1 cellular context compared by ENCODE assay signal in the genomic region with DNA sequence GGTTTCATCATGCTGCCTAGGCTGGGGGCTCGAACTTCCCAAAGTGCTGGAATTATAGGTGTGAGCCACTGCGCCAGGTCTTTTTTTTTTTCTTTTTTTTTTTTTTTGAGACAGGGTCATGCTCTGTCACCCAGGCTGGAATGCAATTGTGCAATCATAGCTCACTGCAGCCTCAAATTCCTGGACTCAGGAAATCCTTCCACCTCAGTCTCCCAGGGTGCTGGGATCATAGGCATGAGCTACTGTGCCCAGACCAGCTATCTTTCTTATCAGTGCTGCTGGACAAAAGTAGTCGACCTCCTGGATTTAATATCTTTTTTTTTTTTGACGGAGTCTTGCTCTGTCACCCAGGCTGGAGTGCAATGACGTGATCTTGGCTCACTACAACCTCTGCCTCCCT.
TF ChIP-seq lines count a peak whose summit lies in the region.

No MANE protein-coding gene starts in this region.

TF ChIP-seq in HepG2, 621 proteins besides CTCF, POLR2A, EP300 and RAD21 (continued from another document):
- TF ChIP-seq, protein P1, sequence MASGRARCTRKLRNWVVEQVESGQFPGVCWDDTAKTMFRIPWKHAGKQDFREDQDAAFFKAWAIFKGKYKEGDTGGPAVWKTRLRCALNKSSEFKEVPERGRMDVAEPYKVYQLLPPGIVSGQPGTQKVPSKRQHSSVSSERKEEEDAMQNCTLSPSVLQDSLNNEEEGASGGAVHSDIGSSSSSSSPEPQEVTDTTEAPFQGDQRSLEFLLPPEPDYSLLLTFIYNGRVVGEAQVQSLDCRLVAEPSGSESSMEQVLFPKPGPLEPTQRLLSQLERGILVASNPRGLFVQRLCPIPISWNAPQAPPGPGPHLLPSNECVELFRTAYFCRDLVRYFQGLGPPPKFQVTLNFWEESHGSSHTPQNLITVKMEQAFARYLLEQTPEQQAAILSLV (CRISPR knock-in tag; IDR thresholded peaks at IDR 0.05; ENCODE audit: borderline replicate concordance), result no peak
- no peak for TF ChIP-seq FOXA1 (IDR thresholded peaks at IDR 0.05)
- no peak for TF ChIP-seq FOXA1 (CRISPR knock-in tag; IDR thresholded peaks at IDR 0.05)
- TF ChIP-seq GTF2F1 (IDR thresholded peaks at IDR 0.05; ENCODE audit: low read length), result no peak
- TF ChIP-seq, protein P2, sequence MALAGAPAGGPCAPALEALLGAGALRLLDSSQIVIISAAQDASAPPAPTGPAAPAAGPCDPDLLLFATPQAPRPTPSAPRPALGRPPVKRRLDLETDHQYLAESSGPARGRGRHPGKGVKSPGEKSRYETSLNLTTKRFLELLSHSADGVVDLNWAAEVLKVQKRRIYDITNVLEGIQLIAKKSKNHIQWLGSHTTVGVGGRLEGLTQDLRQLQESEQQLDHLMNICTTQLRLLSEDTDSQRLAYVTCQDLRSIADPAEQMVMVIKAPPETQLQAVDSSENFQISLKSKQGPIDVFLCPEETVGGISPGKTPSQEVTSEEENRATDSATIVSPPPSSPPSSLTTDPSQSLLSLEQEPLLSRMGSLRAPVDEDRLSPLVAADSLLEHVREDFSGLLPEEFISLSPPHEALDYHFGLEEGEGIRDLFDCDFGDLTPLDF (CRISPR knock-in tag; IDR thresholded peaks at IDR 0.05), result no peak
- TF ChIP-seq, protein P3, sequence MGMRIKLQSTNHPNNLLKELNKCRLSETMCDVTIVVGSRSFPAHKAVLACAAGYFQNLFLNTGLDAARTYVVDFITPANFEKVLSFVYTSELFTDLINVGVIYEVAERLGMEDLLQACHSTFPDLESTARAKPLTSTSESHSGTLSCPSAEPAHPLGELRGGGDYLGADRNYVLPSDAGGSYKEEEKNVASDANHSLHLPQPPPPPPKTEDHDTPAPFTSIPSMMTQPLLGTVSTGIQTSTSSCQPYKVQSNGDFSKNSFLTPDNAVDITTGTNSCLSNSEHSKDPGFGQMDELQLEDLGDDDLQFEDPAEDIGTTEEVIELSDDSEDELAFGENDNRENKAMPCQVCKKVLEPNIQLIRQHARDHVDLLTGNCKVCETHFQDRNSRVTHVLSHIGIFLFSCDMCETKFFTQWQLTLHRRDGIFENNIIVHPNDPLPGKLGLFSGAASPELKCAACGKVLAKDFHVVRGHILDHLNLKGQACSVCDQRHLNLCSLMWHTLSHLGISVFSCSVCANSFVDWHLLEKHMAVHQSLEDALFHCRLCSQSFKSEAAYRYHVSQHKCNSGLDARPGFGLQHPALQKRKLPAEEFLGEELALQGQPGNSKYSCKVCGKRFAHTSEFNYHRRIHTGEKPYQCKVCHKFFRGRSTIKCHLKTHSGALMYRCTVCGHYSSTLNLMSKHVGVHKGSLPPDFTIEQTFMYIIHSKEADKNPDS (CRISPR knock-in tag; IDR thresholded peaks at IDR 0.05), result no peak
- TF ChIP-seq ZBTB38 (CRISPR knock-in tag; IDR thresholded peaks at IDR 0.05), result no peak
- TF ChIP-seq, protein P4, sequence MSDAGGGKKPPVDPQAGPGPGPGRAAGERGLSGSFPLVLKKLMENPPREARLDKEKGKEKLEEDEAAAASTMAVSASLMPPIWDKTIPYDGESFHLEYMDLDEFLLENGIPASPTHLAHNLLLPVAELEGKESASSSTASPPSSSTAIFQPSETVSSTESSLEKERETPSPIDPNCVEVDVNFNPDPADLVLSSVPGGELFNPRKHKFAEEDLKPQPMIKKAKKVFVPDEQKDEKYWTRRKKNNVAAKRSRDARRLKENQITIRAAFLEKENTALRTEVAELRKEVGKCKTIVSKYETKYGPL (CRISPR knock-in tag; IDR thresholded peaks at IDR 0.05), result no peak
- TF ChIP-seq CCDC6 (CRISPR knock-in tag; IDR thresholded peaks at IDR 0.05), result no peak
- TF ChIP-seq TP53 (CRISPR knock-in tag; conservative IDR thresholded peaks at IDR 0.05), result no peak
- TF ChIP-seq ZNF460 (CRISPR knock-in tag; IDR thresholded peaks at IDR 0.05; ENCODE audit: borderline replicate concordance), result no peak
- no peak for TF ChIP-seq ZNF33B (CRISPR knock-in tag; IDR thresholded peaks at IDR 0.05)
- TF ChIP-seq SAFB2 (CRISPR knock-in tag; IDR thresholded peaks at IDR 0.05; ENCODE audit: borderline replicate concordance, low read depth), result no peak
- TF ChIP-seq, protein P5, sequence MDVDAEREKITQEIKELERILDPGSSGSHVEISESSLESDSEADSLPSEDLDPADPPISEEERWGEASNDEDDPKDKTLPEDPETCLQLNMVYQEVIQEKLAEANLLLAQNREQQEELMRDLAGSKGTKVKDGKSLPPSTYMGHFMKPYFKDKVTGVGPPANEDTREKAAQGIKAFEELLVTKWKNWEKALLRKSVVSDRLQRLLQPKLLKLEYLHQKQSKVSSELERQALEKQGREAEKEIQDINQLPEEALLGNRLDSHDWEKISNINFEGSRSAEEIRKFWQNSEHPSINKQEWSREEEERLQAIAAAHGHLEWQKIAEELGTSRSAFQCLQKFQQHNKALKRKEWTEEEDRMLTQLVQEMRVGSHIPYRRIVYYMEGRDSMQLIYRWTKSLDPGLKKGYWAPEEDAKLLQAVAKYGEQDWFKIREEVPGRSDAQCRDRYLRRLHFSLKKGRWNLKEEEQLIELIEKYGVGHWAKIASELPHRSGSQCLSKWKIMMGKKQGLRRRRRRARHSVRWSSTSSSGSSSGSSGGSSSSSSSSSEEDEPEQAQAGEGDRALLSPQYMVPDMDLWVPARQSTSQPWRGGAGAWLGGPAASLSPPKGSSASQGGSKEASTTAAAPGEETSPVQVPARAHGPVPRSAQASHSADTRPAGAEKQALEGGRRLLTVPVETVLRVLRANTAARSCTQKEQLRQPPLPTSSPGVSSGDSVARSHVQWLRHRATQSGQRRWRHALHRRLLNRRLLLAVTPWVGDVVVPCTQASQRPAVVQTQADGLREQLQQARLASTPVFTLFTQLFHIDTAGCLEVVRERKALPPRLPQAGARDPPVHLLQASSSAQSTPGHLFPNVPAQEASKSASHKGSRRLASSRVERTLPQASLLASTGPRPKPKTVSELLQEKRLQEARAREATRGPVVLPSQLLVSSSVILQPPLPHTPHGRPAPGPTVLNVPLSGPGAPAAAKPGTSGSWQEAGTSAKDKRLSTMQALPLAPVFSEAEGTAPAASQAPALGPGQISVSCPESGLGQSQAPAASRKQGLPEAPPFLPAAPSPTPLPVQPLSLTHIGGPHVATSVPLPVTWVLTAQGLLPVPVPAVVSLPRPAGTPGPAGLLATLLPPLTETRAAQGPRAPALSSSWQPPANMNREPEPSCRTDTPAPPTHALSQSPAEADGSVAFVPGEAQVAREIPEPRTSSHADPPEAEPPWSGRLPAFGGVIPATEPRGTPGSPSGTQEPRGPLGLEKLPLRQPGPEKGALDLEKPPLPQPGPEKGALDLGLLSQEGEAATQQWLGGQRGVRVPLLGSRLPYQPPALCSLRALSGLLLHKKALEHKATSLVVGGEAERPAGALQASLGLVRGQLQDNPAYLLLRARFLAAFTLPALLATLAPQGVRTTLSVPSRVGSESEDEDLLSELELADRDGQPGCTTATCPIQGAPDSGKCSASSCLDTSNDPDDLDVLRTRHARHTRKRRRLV (CRISPR knock-in tag; IDR thresholded peaks at IDR 0.05), result no peak
- TF ChIP-seq TGIF2 (CRISPR knock-in tag; IDR thresholded peaks at IDR 0.05), result no peak
- no peak for TF ChIP-seq SOX6 (IDR thresholded peaks at IDR 0.05)
- peak; percentile 42; the same call in 1 of the 2 replicates for TF ChIP-seq SOX6 (CRISPR knock-in tag; IDR thresholded peaks at IDR 0.05)
- no peak for TF ChIP-seq PCBP1 (IDR thresholded peaks at IDR 0.05; ENCODE audit: borderline replicate concordance, low read depth, low read length)
- no peak for TF ChIP-seq ZNF432 (CRISPR knock-in tag; IDR thresholded peaks at IDR 0.05; ENCODE audit: borderline replicate concordance)
- TF ChIP-seq TRIM24 (CRISPR knock-in tag; IDR thresholded peaks at IDR 0.05), result no peak
- TF ChIP-seq ZNF138 (CRISPR knock-in tag; IDR thresholded peaks at IDR 0.05; ENCODE audit: low read depth), result no peak
- no peak for TF ChIP-seq SALL1 (CRISPR knock-in tag; IDR thresholded peaks at IDR 0.05)
- TF ChIP-seq, protein P6, sequence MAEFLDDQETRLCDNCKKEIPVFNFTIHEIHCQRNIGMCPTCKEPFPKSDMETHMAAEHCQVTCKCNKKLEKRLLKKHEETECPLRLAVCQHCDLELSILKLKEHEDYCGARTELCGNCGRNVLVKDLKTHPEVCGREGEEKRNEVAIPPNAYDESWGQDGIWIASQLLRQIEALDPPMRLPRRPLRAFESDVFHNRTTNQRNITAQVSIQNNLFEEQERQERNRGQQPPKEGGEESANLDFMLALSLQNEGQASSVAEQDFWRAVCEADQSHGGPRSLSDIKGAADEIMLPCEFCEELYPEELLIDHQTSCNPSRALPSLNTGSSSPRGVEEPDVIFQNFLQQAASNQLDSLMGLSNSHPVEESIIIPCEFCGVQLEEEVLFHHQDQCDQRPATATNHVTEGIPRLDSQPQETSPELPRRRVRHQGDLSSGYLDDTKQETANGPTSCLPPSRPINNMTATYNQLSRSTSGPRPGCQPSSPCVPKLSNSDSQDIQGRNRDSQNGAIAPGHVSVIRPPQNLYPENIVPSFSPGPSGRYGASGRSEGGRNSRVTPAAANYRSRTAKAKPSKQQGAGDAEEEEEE (CRISPR knock-in tag; IDR thresholded peaks at IDR 0.05; ENCODE audit: borderline replicate concordance), result no peak
- TF ChIP-seq, protein P7, sequence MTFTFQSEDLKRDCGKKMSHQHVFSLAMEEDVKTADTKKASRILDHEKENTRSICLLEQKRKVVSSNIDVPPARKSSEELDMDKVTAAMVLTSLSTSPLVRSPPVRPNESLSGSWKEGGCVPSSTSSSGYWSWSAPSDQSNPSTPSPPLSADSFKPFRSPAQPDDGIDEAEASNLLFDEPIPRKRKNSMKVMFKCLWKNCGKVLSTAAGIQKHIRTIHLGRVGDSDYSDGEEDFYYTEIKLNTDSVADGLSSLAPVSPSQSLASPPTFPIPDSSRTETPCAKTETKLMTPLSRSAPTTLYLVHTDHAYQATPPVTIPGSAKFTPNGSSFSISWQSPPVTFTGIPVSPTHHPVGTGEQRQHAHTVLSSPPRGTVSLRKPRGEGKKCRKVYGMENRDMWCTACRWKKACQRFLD (CRISPR knock-in tag; IDR thresholded peaks at IDR 0.05; ENCODE audit: borderline replicate concordance), result no peak
- no peak for TF ChIP-seq ZNF17 (CRISPR knock-in tag; IDR thresholded peaks at IDR 0.05)
TF ChIP-seq in HepG2: peak in this region for 37.
